Comparison of ENCODE assay signal across 17 cellular contexts in the genomic region with DNA sequence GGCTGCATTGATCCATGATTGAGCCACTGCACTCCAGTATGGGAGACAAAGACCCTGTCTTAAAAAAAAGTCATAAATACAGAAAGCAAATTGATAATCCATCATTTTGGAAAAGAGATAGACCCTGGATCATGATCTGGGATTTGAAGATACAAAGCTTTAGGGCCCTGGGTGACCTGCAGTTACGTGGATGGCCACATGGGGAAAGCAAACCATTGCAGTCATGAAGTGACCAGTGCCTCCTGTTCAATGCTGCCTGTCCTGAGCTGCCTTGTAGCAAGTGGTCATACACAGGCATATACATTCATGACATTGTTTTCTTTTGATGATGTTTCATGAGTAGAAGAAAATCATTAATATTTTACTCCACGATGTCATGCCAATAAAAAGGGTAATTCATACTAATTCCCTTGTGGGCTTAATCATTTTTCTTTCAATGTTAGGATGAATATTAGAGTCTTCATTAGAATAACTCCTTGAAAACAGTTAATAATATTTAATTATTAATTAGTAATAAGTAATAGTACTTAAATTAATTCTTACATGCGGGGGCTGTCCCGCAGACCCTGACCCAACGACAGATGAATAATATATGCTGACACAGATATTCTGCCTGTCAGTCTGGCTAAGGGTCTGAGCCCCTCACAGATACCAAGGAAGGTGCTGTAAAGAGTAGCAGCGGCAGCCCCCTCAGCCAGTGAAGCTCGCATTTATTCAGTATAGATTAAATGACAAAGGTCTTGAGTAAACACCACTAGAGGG.
DNase-seq lines count a peak whose midpoint lies in the region; ATAC-seq, FAIRE-seq and TF ChIP-seq lines count a peak whose summit lies in the region.
"Had no signal": no experiment of that assay in that cellular context is flagged by ENCODE, and none has a peak within 500 bp of the region (broad histone marks: within the 10 kb centered on the region; RNA-seq: fewer than 3 reads in every experiment).

No MANE protein-coding gene starts in this region.

- H3K4me3 ChIP-seq in Karpas-422 (ENCODE audit: low read length) (no peak overlapping the region), GM12878 (no peak overlapping the region), foreskin fibroblast (ENCODE audit: low read depth in 1 of 2, low read length in 2 of 2) (no peak overlapping the region)
- H3K4me3 ChIP-seq: cardiac muscle cell, upper lobe of right lung had no signal

- 63% methylated on average over 7 of the region's 7 CpGs for WGBS in GM12878 (ENCODE audit: insufficient coverage, insufficient replicate concordance, low lambda C conversion rate, missing lambda C conversion rate)

- H3K4me2 ChIP-seq in Karpas-422 (ENCODE audit: low read depth, low read length, poor library complexity, severe bottlenecking): no peak overlapping the region
- H3K4me2 ChIP-seq in GM12878 (ENCODE audit: control insufficient read depth, insufficient read depth): no peak overlapping the region

- SMC1A ChIA-PET in GM12878 (lab: Charles Lee; ENCODE audit: uncharacterized antibody, unreplicated experiment): interaction anchor here (0.6 kb wide), 1 partner anchor 1171 kb away, joined by 3 read pairs; no protein-coding TSS in a partner anchor

- H3K79me2 ChIP-seq in Karpas-422 (ENCODE audit: low read length) (no peaks in the 10 kb centered on the region), GM12878 (ENCODE audit: control insufficient read depth, insufficient read depth, low read length) (no peaks in the 10 kb centered on the region)

- no peak for TF ChIP-seq EP300 in GM12878 (IDR thresholded peaks at IDR 0.05; ENCODE audit: borderline replicate concordance in 1 of 2, control insufficient read depth in 1 of 2, low read depth in 2 of 2, low read length in 2 of 2)

- no peak overlapping the region for H3K27ac ChIP-seq in Karpas-422 (ENCODE audit: low read length)
- H3K27ac ChIP-seq in GM12878 (ENCODE audit: control insufficient read depth, insufficient read depth): no peak overlapping the region
- H3K27ac ChIP-seq: cardiac muscle cell, epithelial cell of prostate, upper lobe of right lung had no signal

- TF ChIP-seq CTCF in GM12878 (IDR thresholded peaks at IDR 0.05 in 2 of 3, conservative IDR thresholded peaks at IDR 0.05 in 1 of 3; ENCODE audit: control insufficient read depth in 2 of 3, extremely low read depth in 1 of 3, insufficient read depth in 1 of 3, low read depth in 3 of 3, low read length in 3 of 3) (peak in 2 of 3 experiments; percentile 32 to 35; a peak in 3 of 6 replicates), mesothelial cell of epicardium (IDR thresholded peaks at IDR 0.05; ENCODE audit: unreplicated experiment) (peak; percentile 14), foreskin fibroblast (IDR thresholded peaks at IDR 0.05; ENCODE audit: low read depth, low read length) (no peak)

- H3K27ac Mint-ChIP-seq in mesothelial cell of epicardium: no peak overlapping the region
- H3K27ac Mint-ChIP-seq in stimulated activated naive B cell treated with anti-CD40 and anti-IgM and Interleukin-4, amounts not matched to agents 10 μg/mL and 1 μg/mL and 100 μg/mL, for 72 hours: no peak overlapping the region
- H3K27ac Mint-ChIP-seq: activated CD8-positive, alpha-beta T cell treated with anti-CD3 and anti-CD28 coated beads, Interleukin-2, amount 10 ng/mL, durations not matched to agents 7 days and 5 days had no signal

- H4K20me1 ChIP-seq in Karpas-422 (ENCODE audit: insufficient read depth, low read depth, low read length): no peaks in the 10 kb centered on the region
- no peaks in the 10 kb centered on the region for H4K20me1 ChIP-seq in GM12878 (ENCODE audit: control insufficient read depth, insufficient read depth)

- intact Hi-C loops in GM12878 (cut with micrococcal nuclease; ENCODE audit: unreplicated experiment): no loop called here

- H3K9me3 Mint-ChIP-seq in mesothelial cell of epicardium: peaks cover 23% of the 10 kb centered on the region
- H3K9me3 Mint-ChIP-seq in stimulated activated naive B cell treated with anti-CD40 and anti-IgM and Interleukin-4, amounts not matched to agents 10 μg/mL and 1 μg/mL and 100 μg/mL, for 72 hours: peaks cover 0 to 4% of the 10 kb centered on the region in 2 donors

- no peaks in the 10 kb centered on the region for H3K27me3 Mint-ChIP-seq in mesothelial cell of epicardium (ENCODE audit: low read depth)
- H3K27me3 Mint-ChIP-seq in stimulated activated naive B cell treated with anti-CD40 and anti-IgM and Interleukin-4, amounts not matched to agents 10 μg/mL and 1 μg/mL and 100 μg/mL, for 72 hours: no peaks in the 10 kb centered on the region

- no peaks in the 10 kb centered on the region for H3K4me1 ChIP-seq in Karpas-422 (ENCODE audit: low read length)
- no peaks in the 10 kb centered on the region for H3K4me1 ChIP-seq in GM12878 (ENCODE audit: control insufficient read depth, insufficient read depth, low read length)
- H3K4me1 ChIP-seq: upper lobe of right lung had no signal

- H2AFZ ChIP-seq in Karpas-422 (ENCODE audit: low read length): no peak overlapping the region
- no peak overlapping the region for H2AFZ ChIP-seq in GM12878 (ENCODE audit: control insufficient read depth, low read depth, low read length)

- peak; percentile 52 for DNase-seq in DMS53 (lab: John Stamatoyannopoulos, UW)
- no peak for DNase-seq in DMS53 treated with DMSO at 0.1 percent for 48 hours (lab: John Stamatoyannopoulos, UW; ENCODE audit: unreplicated experiment)
- DNase-seq in Karpas-422: peak; percentile 44
- DNase-seq in GM12878 (ENCODE audit: low read depth, low spot score): no peak
- no peak for DNase-seq in mesothelial cell of epicardium (ENCODE audit: low spot score in 2 of 2, unreplicated experiment in 2 of 2)
- no peak for DNase-seq in stimulated activated naive B cell treated with anti-CD40 and anti-IgM and Interleukin-4, amounts not matched to agents 10 μg/mL and 1 μg/mL and 100 μg/mL, for 72 hours
- DNase-seq in AG08395 (ENCODE audit: low spot score): no peak
- no peak for DNase-seq in foreskin fibroblast
- DNase-seq: activated CD8-positive, alpha-beta T cell treated with anti-CD3 and anti-CD28 coated beads, Interleukin-2, amount 10 ng/mL, durations not matched to agents 7 days and 5 days; activated naive CD4-positive, alpha-beta T cell; hippocampal formation; NCI-H2081 treated with DMSO at 0.1 percent for 48 hours; stimulated activated CD8-positive, alpha-beta memory T cell treated with anti-CD3 and anti-CD28 coated beads, Interleukin-4, amount 100 ng/mL, for 48 hours; T-helper 9 cell; upper lobe of right lung had no signal

- POLR2A ChIA-PET in GM12878 (lab: Charles Lee): no interaction called here

- no peak overlapping the region for H3K4me3 Mint-ChIP-seq in mesothelial cell of epicardium
- no peak overlapping the region for H3K4me3 Mint-ChIP-seq in stimulated activated naive B cell treated with anti-CD40 and anti-IgM and Interleukin-4, amounts not matched to agents 10 μg/mL and 1 μg/mL and 100 μg/mL, for 72 hours
- H3K4me3 Mint-ChIP-seq: activated CD8-positive, alpha-beta T cell treated with anti-CD3 and anti-CD28 coated beads, Interleukin-2, amount 10 ng/mL, durations not matched to agents 7 days and 5 days had no signal

- no peaks in the 10 kb centered on the region for H3K36me3 Mint-ChIP-seq in mesothelial cell of epicardium
- H3K36me3 Mint-ChIP-seq in stimulated activated naive B cell treated with anti-CD40 and anti-IgM and Interleukin-4, amounts not matched to agents 10 μg/mL and 1 μg/mL and 100 μg/mL, for 72 hours: no peaks in the 10 kb centered on the region

- H3K36me3 ChIP-seq in Karpas-422 (ENCODE audit: insufficient read depth, low read length) (no peaks in the 10 kb centered on the region), GM12878 (ENCODE audit: control insufficient read depth in 2 of 2, insufficient read depth in 2 of 2, low read length in 1 of 2) (no peaks in the 10 kb centered on the region)
- H3K36me3 ChIP-seq: cardiac muscle cell, upper lobe of right lung had no signal

- BruUV-seq in GM12878 (replicated peaks; lab: Mats Ljungman, UMichigan): no TSS peak

- peak; percentile 78 for ATAC-seq in GM12878
- no peak for ATAC-seq in stimulated activated naive B cell treated with anti-CD40 and anti-IgM and Interleukin-4, amounts not matched to agents 10 μg/mL and 1 μg/mL and 100 μg/mL, for 72 hours (replicated peaks)
- ATAC-seq: activated CD8-positive, alpha-beta T cell treated with anti-CD3 and anti-CD28 coated beads, Interleukin-2, amount 10 ng/mL, durations not matched to agents 7 days and 5 days; upper lobe of right lung had no signal

- FAIRE-seq in GM12878 (lab: Jason Lieb, UNC): no peak

- RAD21 ChIA-PET in GM12878 (lab: Charles Lee; ENCODE audit: unreplicated experiment): no interaction called here

- in situ Hi-C loops in GM12878 (cut with MboI): no loop called here

- H3K27me3 ChIP-seq in Karpas-422 (ENCODE audit: low read length): 0 out of 2 replicates have a peak, but pooled peaks cover 3% of the 10 kb centered on the region
- no peaks in the 10 kb centered on the region for H3K27me3 ChIP-seq in GM12878 (replicated peaks in 1 of 2; ENCODE audit: control insufficient read depth in 2 of 2, insufficient read depth in 2 of 2, low read length in 1 of 2)
- H3K27me3 ChIP-seq: cardiac muscle cell, upper lobe of right lung had no signal

- no peaks in the 10 kb centered on the region for H3K9me2 ChIP-seq in Karpas-422 (replicated peaks; ENCODE audit: insufficient read depth, low read length)

- peaks cover 3% of the 10 kb centered on the region for H3K4me1 Mint-ChIP-seq in mesothelial cell of epicardium
- no peaks in the 10 kb centered on the region for H3K4me1 Mint-ChIP-seq in stimulated activated naive B cell treated with anti-CD40 and anti-IgM and Interleukin-4, amounts not matched to agents 10 μg/mL and 1 μg/mL and 100 μg/mL, for 72 hours

- no peak for TF ChIP-seq RAD21 in GM12878 (IDR thresholded peaks at IDR 0.05; ENCODE audit: insufficient read depth, low read depth, low read length)

- H3K9me3 ChIP-seq in Karpas-422 (ENCODE audit: low read length) (no peaks in the 10 kb centered on the region), GM12878 (replicated peaks; ENCODE audit: control insufficient read depth, insufficient read depth, low read length) (no peaks in the 10 kb centered on the region)
- H3K9me3 ChIP-seq: upper lobe of right lung had no signal

- TF ChIP-seq POLR2A in GM12878 (IDR thresholded peaks at IDR 0.05; ENCODE audit: low read depth, low read length): no peak

- CTCF ChIA-PET in GM12878 (lab: Yijun Ruan, JAX): interaction anchor here (0.6 kb wide), 1 partner anchor 1338 kb away, joined by 3 read pairs; no protein-coding TSS in a partner anchor

- H3K9ac ChIP-seq in Karpas-422 (ENCODE audit: low read length): no peak overlapping the region
- H3K9ac ChIP-seq in GM12878 (ENCODE audit: control insufficient read depth, insufficient read depth, low read length): no peak overlapping the region

TF ChIP-seq in GM12878, 131 proteins besides CTCF, POLR2A, EP300 and RAD21:
- no peak for TF ChIP-seq FOXM1 (IDR thresholded peaks at IDR 0.05; ENCODE audit: low read depth, low read length)

Comparison
In these comparisons a context has a peak if more than half of its experiments do, and no peak if none do; other contexts are left out.
1. DNase-seq: peak in DMS53 (single experiment) and Karpas-422 (single experiment); none in DMS53 treated with DMSO at 0.1 percent for 48 hours (single experiment), GM12878 (single experiment), mesothelial cell of epicardium (0 of 2), stimulated activated naive B cell treated with anti-CD40 and anti-IgM and Interleukin-4, amounts not matched to agents 10 μg/mL and 1 μg/mL and 100 μg/mL, for 72 hours (single experiment), AG08395 (single experiment) and foreskin fibroblast (0 of 2).